Comparison of ENCODE assay signal across 10 cellular contexts in genomic region chr10:89241491-89242339, GRCh38. TPM values are rescaled to one million over a fixed set of nuclear protein-coding genes. Genes with fewer than 3 reads are reported as not detected.
DNase-seq lines count a peak whose midpoint lies in the region; ATAC-seq and TF ChIP-seq lines count a peak whose summit lies in the region.
"Had no signal": no experiment of that assay in that cellular context is flagged by ENCODE, and none has a peak within 500 bp of the region (broad histone marks: within the 10 kb centered on the region; RNA-seq: fewer than 3 reads in every experiment).

No MANE protein-coding gene starts in this region.

- no peaks in the 10 kb centered on the region for H3K36me3 ChIP-seq in WERI-Rb-1
- H3K36me3 ChIP-seq in upper lobe of right lung, result peaks cover 19% of the 10 kb centered on the region
- no peaks in the 10 kb centered on the region for H3K36me3 ChIP-seq in endodermal cell (ENCODE audit: control insufficient read depth, insufficient read depth, low read length)

- H3K9ac ChIP-seq in endodermal cell (ENCODE audit: extremely low read depth, low read length, poor library complexity, severe bottlenecking), result no peak overlapping the region

- H3K4me3 ChIP-seq in WERI-Rb-1 (ENCODE audit: low read depth, low read length) (no peak overlapping the region), right cardiac atrium (ENCODE audit: low read length) (no peak overlapping the region), upper lobe of right lung (no peak overlapping the region), endodermal cell (ENCODE audit: low read length) (no peak overlapping the region)

- H3K4me1 ChIP-seq in right cardiac atrium (ENCODE audit: control insufficient read depth, insufficient read depth, low read length) (peaks cover 6% of the 10 kb centered on the region), upper lobe of right lung (peaks cover 5% of the 10 kb centered on the region), endodermal cell (ENCODE audit: control insufficient read depth, insufficient read depth, low read length) (no peaks in the 10 kb centered on the region)

- TF ChIP-seq CTCF in WERI-Rb-1 (IDR thresholded peaks at IDR 0.05; ENCODE audit: low read depth, low read length), result no peak
- TF ChIP-seq CTCF in upper lobe of right lung (IDR thresholded peaks at IDR 0.05), result no peak
- TF ChIP-seq CTCF in endodermal cell (conservative IDR thresholded peaks at IDR 0.05), result no peak

- H3K4me3 Mint-ChIP-seq in endodermal cell, result no peak overlapping the region
- H3K4me3 Mint-ChIP-seq: activated naive CD8-positive, alpha-beta T cell had no signal

- 69% methylated on average over 3 of the region's 3 CpGs for WGBS in right cardiac atrium
- 87 to 93% methylated on average over 2 to 3 of the region's 3 CpGs for WGBS in endodermal cell (ENCODE audit: insufficient coverage in 1 of 2, insufficient read length in 1 of 2), 2 experiments

- peaks cover 18% of the 10 kb centered on the region for H3K27me3 Mint-ChIP-seq in endodermal cell (ENCODE audit: insufficient read depth)
- H3K27me3 Mint-ChIP-seq: activated naive CD8-positive, alpha-beta T cell had no signal

- no peaks in the 10 kb centered on the region for H3K9me3 Mint-ChIP-seq in endodermal cell

- H3K9me3 ChIP-seq in WERI-Rb-1 (ENCODE audit: severe bottlenecking) (no peaks in the 10 kb centered on the region), right cardiac atrium (ENCODE audit: control insufficient read depth, low read length) (no peaks in the 10 kb centered on the region), upper lobe of right lung (no peaks in the 10 kb centered on the region), endodermal cell (ENCODE audit: control insufficient read depth, low read length) (no peaks in the 10 kb centered on the region)

- DNase-seq in NOMO-1 treated with DMSO at 0.1 percent for 48 hours (lab: John Stamatoyannopoulos, UW; ENCODE audit: unreplicated experiment) (peak; percentile 31), NOMO-1 treated with dmso at 0.1 percent for 144 hours (lab: John Stamatoyannopoulos, UW; ENCODE audit: unreplicated experiment) (no peak), WERI-Rb-1 (no peak), right cardiac atrium (no peak), upper lobe of right lung (no peak), endodermal cell (no peak), mucosa of gallbladder (ENCODE audit: low spot score) (no peak)
- DNase-seq in activated T-cell treated with anti-CD3 and anti-CD28 coated beads, Interleukin-2, amount 50 U/mL, for 48 hours, result no peak
- DNase-seq: nucleus accumbens had no signal

- ATAC-seq in right cardiac atrium (peak; percentile 71 to 72), upper lobe of right lung (peak; percentile 75)

- peaks cover 4% of the 10 kb centered on the region for H3K36me3 Mint-ChIP-seq in endodermal cell (ENCODE audit: low read depth)

- H3K4me1 Mint-ChIP-seq in endodermal cell, result peaks cover 34% of the 10 kb centered on the region

- H3K27me3 ChIP-seq in WERI-Rb-1 (ENCODE audit: insufficient read depth, low read depth, severe bottlenecking) (no peaks in the 10 kb centered on the region), right cardiac atrium (ENCODE audit: control insufficient read depth, insufficient read depth) (no peaks in the 10 kb centered on the region), upper lobe of right lung (no peaks in the 10 kb centered on the region), endodermal cell (ENCODE audit: control insufficient read depth, insufficient read depth, low read length, poor library complexity, severe bottlenecking) (peaks cover 7% of the 10 kb centered on the region)

- 0 out of 2 replicates have a peak overlapping the region, but pooled peaks have one; percentile 7 for H3K27ac ChIP-seq in WERI-Rb-1
- no peak overlapping the region for H3K27ac ChIP-seq in right cardiac atrium (ENCODE audit: low read length)
- no peak overlapping the region for H3K27ac ChIP-seq in upper lobe of right lung
- no peak overlapping the region for H3K27ac ChIP-seq in endodermal cell (ENCODE audit: low read depth, low read length)

- no peak overlapping the region for H3K27ac Mint-ChIP-seq in endodermal cell

- intact Hi-C loops in right cardiac atrium (cut with DNase I), result no loop called here
- intact Hi-C loops in upper lobe of right lung (cut with DNase I), result no loop called here

RNA-seq across cellular contexts. Expression of gene LIPA, which starts 9.9 kb away (rescaled TPM):
- total RNA-seq in right cardiac atrium (10 to 100 TPM; 22.7 to 34.7 (median 26.0) TPM), upper lobe of right lung (194 TPM), endodermal cell (10 to 100 TPM; 17.7 to 18.4 TPM), mucosa of gallbladder (62.0 TPM)
- 14.0 TPM for polyA plus RNA-seq in right cardiac atrium
- 39.5 TPM for polyA plus RNA-seq in endodermal cell (2013, experiment 1 of 2)
- 33.0 TPM for polyA plus RNA-seq in endodermal cell (2013, experiment 2 of 2)

RNA-seq across cellular contexts. Expression of gene CH25H, which starts 34.6 kb away (rescaled TPM):
- total RNA-seq in right cardiac atrium (under 1 TPM; 0.24 to 0.67 (median 0.50) TPM), upper lobe of right lung (7.8 TPM), endodermal cell (not detected), mucosa of gallbladder (4.0 TPM)
- polyA plus RNA-seq in right cardiac atrium, result 1.8 TPM
- not detected for polyA plus RNA-seq in endodermal cell (2013, experiment 1 of 2)
- polyA plus RNA-seq in endodermal cell (2013, experiment 2 of 2), result not detected
